1 cellular context compared by ENCODE assay signal in the genomic region with DNA sequence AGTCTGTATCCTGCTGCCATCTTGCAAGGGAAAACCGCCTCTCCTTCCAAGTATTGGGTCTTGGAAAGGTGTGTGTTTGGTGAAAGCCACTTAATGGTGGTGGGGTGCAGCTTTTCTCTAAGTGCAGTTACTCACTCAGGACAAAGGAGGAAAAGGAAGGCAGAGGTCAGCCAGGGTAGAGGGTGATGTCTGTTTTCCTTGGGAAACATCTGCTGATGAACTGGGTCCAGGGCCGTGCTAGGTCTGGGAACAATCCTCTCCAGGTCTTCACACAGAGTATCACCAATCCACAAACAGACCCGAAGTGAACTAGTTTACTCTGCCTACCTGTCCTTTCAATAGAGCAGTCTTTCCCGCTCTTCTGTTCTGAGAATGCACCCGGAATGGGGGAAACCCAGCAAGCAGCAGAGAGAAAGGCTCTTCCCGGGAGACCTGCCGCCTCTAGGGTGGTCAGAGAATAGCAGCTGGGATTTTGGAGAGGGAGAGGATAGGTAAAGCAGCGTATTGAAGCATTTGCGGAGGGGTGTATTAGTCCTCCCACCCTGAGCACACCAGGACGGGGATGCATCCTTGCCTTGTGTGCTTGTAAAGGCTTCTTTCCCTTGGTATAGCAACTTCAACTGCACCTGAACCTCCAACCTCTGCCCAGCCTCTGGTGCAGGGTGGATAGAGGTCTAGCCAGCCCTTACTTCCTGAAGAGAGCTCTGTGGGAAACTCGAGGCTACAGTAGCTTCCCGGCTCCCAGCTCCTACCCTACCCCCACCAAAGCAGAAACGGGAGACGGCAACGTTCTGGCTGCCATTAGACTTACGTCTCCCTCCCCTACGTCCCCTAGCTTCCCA.
TF ChIP-seq lines count a peak whose summit lies in the region.

No MANE protein-coding gene starts in this region.

TF ChIP-seq in SK-N-SH treated with all-trans-retinoic acid at 6 μM for 48 hours, 23 proteins besides CTCF, POLR2A, EP300 and RAD21:
- TF ChIP-seq SNAI2 (CRISPR knock-in tag; IDR thresholded peaks at IDR 0.05) (no peak), TCF4 (CRISPR knock-in tag; IDR thresholded peaks at IDR 0.05; ENCODE audit: borderline replicate concordance) (no peak), RARB (CRISPR knock-in tag; IDR thresholded peaks at IDR 0.05) (no peak), OSR1 (CRISPR knock-in tag; IDR thresholded peaks at IDR 0.05) (no peak), ARNTL (CRISPR knock-in tag; IDR thresholded peaks at IDR 0.05; ENCODE audit: borderline replicate concordance, low read depth) (no peak), ZC3H10 (CRISPR knock-in tag; IDR thresholded peaks at IDR 0.05) (no peak), BACH2 (CRISPR knock-in tag; IDR thresholded peaks at IDR 0.05; ENCODE audit: borderline replicate concordance) (no peak), ZNF70 (CRISPR knock-in tag; IDR thresholded peaks at IDR 0.05) (no peak), PPARA (CRISPR knock-in tag; IDR thresholded peaks at IDR 0.05; ENCODE audit: borderline replicate concordance) (no peak), TOX (CRISPR knock-in tag; IDR thresholded peaks at IDR 0.05; ENCODE audit: borderline replicate concordance) (no peak), ZFP3 (CRISPR knock-in tag; IDR thresholded peaks at IDR 0.05) (no peak), ZNF565 (CRISPR knock-in tag; conservative IDR thresholded peaks at IDR 0.05; ENCODE audit: low read depth) (no peak), CSDC2 (CRISPR knock-in tag; IDR thresholded peaks at IDR 0.05) (no peak)
- TF ChIP-seq, protein P1, sequence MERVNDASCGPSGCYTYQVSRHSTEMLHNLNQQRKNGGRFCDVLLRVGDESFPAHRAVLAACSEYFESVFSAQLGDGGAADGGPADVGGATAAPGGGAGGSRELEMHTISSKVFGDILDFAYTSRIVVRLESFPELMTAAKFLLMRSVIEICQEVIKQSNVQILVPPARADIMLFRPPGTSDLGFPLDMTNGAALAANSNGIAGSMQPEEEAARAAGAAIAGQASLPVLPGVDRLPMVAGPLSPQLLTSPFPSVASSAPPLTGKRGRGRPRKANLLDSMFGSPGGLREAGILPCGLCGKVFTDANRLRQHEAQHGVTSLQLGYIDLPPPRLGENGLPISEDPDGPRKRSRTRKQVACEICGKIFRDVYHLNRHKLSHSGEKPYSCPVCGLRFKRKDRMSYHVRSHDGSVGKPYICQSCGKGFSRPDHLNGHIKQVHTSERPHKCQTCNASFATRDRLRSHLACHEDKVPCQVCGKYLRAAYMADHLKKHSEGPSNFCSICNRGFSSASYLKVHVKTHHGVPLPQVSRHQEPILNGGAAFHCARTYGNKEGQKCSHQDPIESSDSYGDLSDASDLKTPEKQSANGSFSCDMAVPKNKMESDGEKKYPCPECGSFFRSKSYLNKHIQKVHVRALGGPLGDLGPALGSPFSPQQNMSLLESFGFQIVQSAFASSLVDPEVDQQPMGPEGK (CRISPR knock-in tag; IDR thresholded peaks at IDR 0.05; ENCODE audit: borderline replicate concordance) = no peak
- TF ChIP-seq, protein P2, sequence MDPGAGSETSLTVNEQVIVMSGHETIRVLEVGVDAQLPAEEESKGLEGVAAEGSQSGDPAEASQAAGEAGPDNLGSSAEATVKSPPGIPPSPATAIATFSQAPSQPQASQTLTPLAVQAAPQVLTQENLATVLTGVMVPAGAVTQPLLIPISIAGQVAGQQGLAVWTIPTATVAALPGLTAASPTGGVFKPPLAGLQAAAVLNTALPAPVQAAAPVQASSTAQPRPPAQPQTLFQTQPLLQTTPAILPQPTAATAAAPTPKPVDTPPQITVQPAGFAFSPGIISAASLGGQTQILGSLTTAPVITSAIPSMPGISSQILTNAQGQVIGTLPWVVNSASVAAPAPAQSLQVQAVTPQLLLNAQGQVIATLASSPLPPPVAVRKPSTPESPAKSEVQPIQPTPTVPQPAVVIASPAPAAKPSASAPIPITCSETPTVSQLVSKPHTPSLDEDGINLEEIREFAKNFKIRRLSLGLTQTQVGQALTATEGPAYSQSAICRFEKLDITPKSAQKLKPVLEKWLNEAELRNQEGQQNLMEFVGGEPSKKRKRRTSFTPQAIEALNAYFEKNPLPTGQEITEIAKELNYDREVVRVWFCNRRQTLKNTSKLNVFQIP (CRISPR knock-in tag; IDR thresholded peaks at IDR 0.05; ENCODE audit: borderline replicate concordance, low read depth) = no peak
- TF ChIP-seq, protein P3, sequence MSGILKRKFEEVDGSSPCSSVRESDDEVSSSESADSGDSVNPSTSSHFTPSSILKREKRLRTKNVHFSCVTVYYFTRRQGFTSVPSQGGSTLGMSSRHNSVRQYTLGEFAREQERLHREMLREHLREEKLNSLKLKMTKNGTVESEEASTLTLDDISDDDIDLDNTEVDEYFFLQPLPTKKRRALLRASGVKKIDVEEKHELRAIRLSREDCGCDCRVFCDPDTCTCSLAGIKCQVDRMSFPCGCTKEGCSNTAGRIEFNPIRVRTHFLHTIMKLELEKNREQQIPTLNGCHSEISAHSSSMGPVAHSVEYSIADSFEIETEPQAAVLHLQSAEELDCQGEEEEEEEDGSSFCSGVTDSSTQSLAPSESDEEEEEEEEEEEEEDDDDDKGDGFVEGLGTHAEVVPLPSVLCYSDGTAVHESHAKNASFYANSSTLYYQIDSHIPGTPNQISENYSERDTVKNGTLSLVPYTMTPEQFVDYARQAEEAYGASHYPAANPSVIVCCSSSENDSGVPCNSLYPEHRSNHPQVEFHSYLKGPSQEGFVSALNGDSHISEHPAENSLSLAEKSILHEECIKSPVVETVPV (CRISPR knock-in tag; IDR thresholded peaks at IDR 0.05) = no peak
TF ChIP-seq in SK-N-SH treated with all-trans-retinoic acid at 6 μM for 48 hours: peak in this region for 0.
